ENCODE assay signal across 21 cellular contexts in the genomic region with DNA sequence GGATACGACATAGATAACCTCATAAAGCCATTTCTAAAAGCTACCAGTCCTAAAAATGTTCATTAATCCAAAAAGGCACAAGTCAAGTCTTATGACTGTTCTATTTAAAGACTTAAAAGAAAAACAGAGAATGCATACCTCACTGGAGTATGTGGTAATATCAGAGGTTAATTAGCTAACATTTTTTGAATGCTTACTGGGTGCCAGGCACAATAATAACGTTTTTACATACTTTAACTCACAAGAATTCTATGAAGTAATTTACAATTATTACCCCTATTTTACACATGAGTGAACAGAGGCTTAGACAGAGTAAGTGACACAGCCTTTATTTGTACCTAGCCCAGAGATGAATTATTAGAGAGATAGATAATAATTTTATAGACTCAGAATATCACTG.
DNase-seq lines count a peak whose midpoint lies in the region; ATAC-seq, FAIRE-seq and TF ChIP-seq lines count a peak whose summit lies in the region.
"Had no signal": no experiment of that assay in that cellular context is flagged by ENCODE, and none has a peak within 500 bp of the region (broad histone marks: within the 10 kb centered on the region; RNA-seq: fewer than 3 reads in every experiment).

No MANE protein-coding gene starts in this region.

- H3K4me2 ChIP-seq in astrocyte (ENCODE audit: low read length), result no peak overlapping the region

- no peaks in the 10 kb centered on the region for H4K20me1 ChIP-seq in astrocyte (ENCODE audit: insufficient read depth, low read length)

- TF ChIP-seq CTCF in astrocyte (IDR thresholded peaks at IDR 0.05; ENCODE audit: insufficient read depth, low read depth, low read length), result no peak
- no peak for TF ChIP-seq CTCF in Caco-2 (IDR thresholded peaks at IDR 0.05; ENCODE audit: insufficient read depth in 1 of 2, low read depth in 1 of 2, low read length in 1 of 2, severe bottlenecking in 1 of 2, unreplicated experiment in 1 of 2)

- H3K27ac Mint-ChIP-seq in astrocyte (ENCODE audit: unreplicated experiment), result peak overlapping the region; percentile 2
- no peak overlapping the region for H3K27ac Mint-ChIP-seq in activated CD8-positive, alpha-beta memory T cell treated with anti-CD3 and anti-CD28 coated beads, Interleukin-2, amount 10 ng/mL, durations not matched to agents 7 days and 5 days
- H3K27ac Mint-ChIP-seq in Caco-2 (ENCODE audit: unreplicated experiment), result no peak overlapping the region
- H3K27ac Mint-ChIP-seq: activated CD4-positive, alpha-beta T cell treated with anti-CD3 and anti-CD28 coated beads, Interleukin-2, amount 10 ng/mL, durations not matched to agents 7 days and 5 days; activated naive CD8-positive, alpha-beta T cell; activated T-cell treated with anti-CD3 and anti-CD28 coated beads, Interleukin-2, amount 50 U/mL, for 24 hours; effector memory CD8-positive, alpha-beta T cell; natural killer cell treated with Interleukin-12 subunit alpha and Interleukin-12 subunit beta and Interleukin-15 and Interleukin-18, amount 100 ng/mL, for 72 hours; stimulated activated naive CD8-positive, alpha-beta T cell treated with anti-CD3 and anti-CD28 coated beads, Interleukin-15, Interleukin-2, amounts not matched to agents 100 ng/mL and 50 ng/mL, for 24 hours had no signal

- H3K27me3 ChIP-seq in astrocyte (ENCODE audit: insufficient read depth, low read length) (no peaks in the 10 kb centered on the region), Caco-2 (replicated peaks; ENCODE audit: control insufficient read depth, insufficient read depth, low read length) (no peaks in the 10 kb centered on the region)
- H3K27me3 ChIP-seq: foreskin keratinocyte, MG63 had no signal

- H3K36me3 Mint-ChIP-seq in astrocyte (ENCODE audit: low read depth, unreplicated experiment), result peaks cover 26% of the 10 kb centered on the region
- H3K36me3 Mint-ChIP-seq in activated CD8-positive, alpha-beta memory T cell treated with anti-CD3 and anti-CD28 coated beads, Interleukin-2, amount 10 ng/mL, durations not matched to agents 7 days and 5 days, result no peaks in the 10 kb centered on the region
- H3K36me3 Mint-ChIP-seq in Caco-2 (ENCODE audit: insufficient read depth, unreplicated experiment), result no peaks in the 10 kb centered on the region
- H3K36me3 Mint-ChIP-seq: activated naive CD8-positive, alpha-beta T cell; natural killer cell treated with Interleukin-12 subunit alpha and Interleukin-12 subunit beta and Interleukin-15 and Interleukin-18, amount 100 ng/mL, for 72 hours had no signal

- H3K27me3 Mint-ChIP-seq in astrocyte (ENCODE audit: low read depth, unreplicated experiment) (no peaks in the 10 kb centered on the region), Caco-2 (ENCODE audit: insufficient read depth, unreplicated experiment) (no peaks in the 10 kb centered on the region)
- no peaks in the 10 kb centered on the region for H3K27me3 Mint-ChIP-seq in activated CD8-positive, alpha-beta memory T cell treated with anti-CD3 and anti-CD28 coated beads, Interleukin-2, amount 10 ng/mL, durations not matched to agents 7 days and 5 days
- H3K27me3 Mint-ChIP-seq: activated CD4-positive, alpha-beta T cell treated with anti-CD3 and anti-CD28 coated beads, Interleukin-2, amount 10 ng/mL, durations not matched to agents 7 days and 5 days; activated naive CD8-positive, alpha-beta T cell; activated T-cell treated with anti-CD3 and anti-CD28 coated beads, Interleukin-2, amount 50 U/mL, for 24 hours; effector memory CD8-positive, alpha-beta T cell; natural killer cell treated with Interleukin-12 subunit alpha and Interleukin-12 subunit beta and Interleukin-15 and Interleukin-18, amount 100 ng/mL, for 72 hours; stimulated activated naive CD8-positive, alpha-beta T cell treated with anti-CD3 and anti-CD28 coated beads, Interleukin-15, Interleukin-2, amounts not matched to agents 100 ng/mL and 50 ng/mL, for 24 hours had no signal

- peak overlapping the region; percentile 33 for H3K27ac ChIP-seq in astrocyte (ENCODE audit: low read depth, low read length)
- H3K27ac ChIP-seq: foreskin keratinocyte, SK-N-MC had no signal

- no peaks in the 10 kb centered on the region for H3K79me2 ChIP-seq in astrocyte (ENCODE audit: insufficient read depth, low read length)

- FAIRE-seq in astrocyte (lab: Jason Lieb, UNC) (peak; percentile 26), islet of Langerhans (lab: Jason Lieb, UNC) (peak; percentile 69)
- FAIRE-seq: H54 had no signal

- H2AFZ ChIP-seq in astrocyte (ENCODE audit: low read depth, low read length), result no peak overlapping the region

- H3K36me3 ChIP-seq in astrocyte (ENCODE audit: insufficient read depth, low read length) (peaks cover 30% of the 10 kb centered on the region), Caco-2 (ENCODE audit: control insufficient read depth, insufficient read depth, low read length) (no peaks in the 10 kb centered on the region)

- H3K9me3 Mint-ChIP-seq in astrocyte (ENCODE audit: unreplicated experiment), result no peaks in the 10 kb centered on the region
- no peaks in the 10 kb centered on the region for H3K9me3 Mint-ChIP-seq in activated CD8-positive, alpha-beta memory T cell treated with anti-CD3 and anti-CD28 coated beads, Interleukin-2, amount 10 ng/mL, durations not matched to agents 7 days and 5 days (ENCODE audit: low read depth)
- no peaks in the 10 kb centered on the region for H3K9me3 Mint-ChIP-seq in Caco-2 (ENCODE audit: unreplicated experiment)
- H3K9me3 Mint-ChIP-seq: activated CD4-positive, alpha-beta T cell treated with anti-CD3 and anti-CD28 coated beads, Interleukin-2, amount 10 ng/mL, durations not matched to agents 7 days and 5 days; activated T-cell treated with anti-CD3 and anti-CD28 coated beads, Interleukin-2, amount 50 U/mL, for 24 hours; stimulated activated naive CD8-positive, alpha-beta T cell treated with anti-CD3 and anti-CD28 coated beads, Interleukin-15, Interleukin-2, amounts not matched to agents 100 ng/mL and 50 ng/mL, for 24 hours had no signal

- ATAC-seq in HG03108 (IDR thresholded peaks at IDR 0.05; ENCODE audit: unreplicated experiment), result no peak
- no peak for ATAC-seq in activated CD8-positive, alpha-beta memory T cell treated with anti-CD3 and anti-CD28 coated beads, Interleukin-2, amount 10 ng/mL, durations not matched to agents 7 days and 5 days
- ATAC-seq: effector memory CD8-positive, alpha-beta T cell; foreskin keratinocyte; natural killer cell treated with Interleukin-12 subunit alpha and Interleukin-12 subunit beta and Interleukin-15 and Interleukin-18, amount 100 ng/mL, for 72 hours had no signal

- no peak overlapping the region for H3K9ac ChIP-seq in astrocyte (ENCODE audit: low read length)

- POLR2A ChIA-PET in Caco-2 (lab: Charles Lee), result no interaction called here

- peak; percentile 34 for DNase-seq in A172 (ENCODE audit: low spot score)
- DNase-seq in HCEC 1CT, result peak; percentile 22
- peak; percentile 92 for DNase-seq in astrocyte (ENCODE audit: low read depth)
- no peak for DNase-seq in middle frontal gyrus (ENCODE audit: extremely low spot score, low spot score)
- DNase-seq in activated CD8-positive, alpha-beta memory T cell treated with anti-CD3 and anti-CD28 coated beads, Interleukin-2, amount 10 ng/mL, durations not matched to agents 7 days and 5 days, result no peak
- DNase-seq in Caco-2, result no peak
- DNase-seq: activated CD4-positive, alpha-beta T cell treated with anti-CD3 and anti-CD28 coated beads, Interleukin-2, amount 10 ng/mL, durations not matched to agents 7 days and 5 days; activated T-cell treated with anti-CD3 and anti-CD28 coated beads, Interleukin-2, amount 50 U/mL, for 24 hours; central memory CD4-positive, alpha-beta T cell; effector memory CD8-positive, alpha-beta T cell; foreskin keratinocyte; MG63; NCI-H526; OCI-M1 had no signal

- intact Hi-C loops in Caco-2 (cut with micrococcal nuclease; ENCODE audit: unreplicated experiment), result no loop called here

- H3K9me3 ChIP-seq in astrocyte (ENCODE audit: insufficient read depth, low read depth, low read length) (no peaks in the 10 kb centered on the region), Caco-2 (no peaks in the 10 kb centered on the region)

- peaks cover 17% of the 10 kb centered on the region for H3K4me1 ChIP-seq in astrocyte (ENCODE audit: insufficient read depth, low read length)
- no peaks in the 10 kb centered on the region for H3K4me1 ChIP-seq in Caco-2

- BruUV-seq in Caco-2 (replicated peaks; lab: Mats Ljungman, UMichigan), result no TSS peak

- peaks cover 26% of the 10 kb centered on the region for H3K4me1 Mint-ChIP-seq in astrocyte (ENCODE audit: low read depth, unreplicated experiment)
- no peaks in the 10 kb centered on the region for H3K4me1 Mint-ChIP-seq in activated CD8-positive, alpha-beta memory T cell treated with anti-CD3 and anti-CD28 coated beads, Interleukin-2, amount 10 ng/mL, durations not matched to agents 7 days and 5 days
- H3K4me1 Mint-ChIP-seq in Caco-2 (ENCODE audit: low read depth, unreplicated experiment), result peaks cover 7% of the 10 kb centered on the region
- H3K4me1 Mint-ChIP-seq: activated CD4-positive, alpha-beta T cell treated with anti-CD3 and anti-CD28 coated beads, Interleukin-2, amount 10 ng/mL, durations not matched to agents 7 days and 5 days had no signal

- no peak overlapping the region for H3K4me3 ChIP-seq in astrocyte (ENCODE audit: insufficient read depth, low read depth, low read length)
- H3K4me3 ChIP-seq in Caco-2 (ENCODE audit: low read depth, low read length), result no peak overlapping the region
- H3K4me3 ChIP-seq: MG63, SK-N-MC had no signal

- no peak overlapping the region for H3K4me3 Mint-ChIP-seq in astrocyte (ENCODE audit: unreplicated experiment)
- H3K4me3 Mint-ChIP-seq in activated CD8-positive, alpha-beta memory T cell treated with anti-CD3 and anti-CD28 coated beads, Interleukin-2, amount 10 ng/mL, durations not matched to agents 7 days and 5 days, result no peak overlapping the region
- H3K4me3 Mint-ChIP-seq in Caco-2 (ENCODE audit: unreplicated experiment), result no peak overlapping the region
- H3K4me3 Mint-ChIP-seq: activated CD4-positive, alpha-beta T cell treated with anti-CD3 and anti-CD28 coated beads, Interleukin-2, amount 10 ng/mL, durations not matched to agents 7 days and 5 days; activated naive CD8-positive, alpha-beta T cell; activated T-cell treated with anti-CD3 and anti-CD28 coated beads, Interleukin-2, amount 50 U/mL, for 24 hours; effector memory CD8-positive, alpha-beta T cell; natural killer cell treated with Interleukin-12 subunit alpha and Interleukin-12 subunit beta and Interleukin-15 and Interleukin-18, amount 100 ng/mL, for 72 hours; stimulated activated naive CD8-positive, alpha-beta T cell treated with anti-CD3 and anti-CD28 coated beads, Interleukin-15, Interleukin-2, amounts not matched to agents 100 ng/mL and 50 ng/mL, for 24 hours had no signal

- CTCF ChIA-PET in activated CD8-positive, alpha-beta memory T cell treated with anti-CD3 and anti-CD28 coated beads, Interleukin-2, amount 10 ng/mL, durations not matched to agents 7 days and 5 days (lab: Charles Lee), result no interaction called here
- CTCF ChIA-PET in Caco-2 (lab: Charles Lee), result no interaction called here

Comparison
In these comparisons a context has a peak if more than half of its experiments do, and no peak if none do; other contexts are left out.
1. DNase-seq: peak in A172 (single experiment), HCEC 1CT (single experiment) and astrocyte (single experiment); none in middle frontal gyrus (single experiment), activated CD8-positive, alpha-beta memory T cell treated with anti-CD3 and anti-CD28 coated beads, Interleukin-2, amount 10 ng/mL, durations not matched to agents 7 days and 5 days (single experiment) and Caco-2 (0 of 2).